Comparison of ENCODE assay signal across 16 cellular contexts in the genomic region with DNA sequence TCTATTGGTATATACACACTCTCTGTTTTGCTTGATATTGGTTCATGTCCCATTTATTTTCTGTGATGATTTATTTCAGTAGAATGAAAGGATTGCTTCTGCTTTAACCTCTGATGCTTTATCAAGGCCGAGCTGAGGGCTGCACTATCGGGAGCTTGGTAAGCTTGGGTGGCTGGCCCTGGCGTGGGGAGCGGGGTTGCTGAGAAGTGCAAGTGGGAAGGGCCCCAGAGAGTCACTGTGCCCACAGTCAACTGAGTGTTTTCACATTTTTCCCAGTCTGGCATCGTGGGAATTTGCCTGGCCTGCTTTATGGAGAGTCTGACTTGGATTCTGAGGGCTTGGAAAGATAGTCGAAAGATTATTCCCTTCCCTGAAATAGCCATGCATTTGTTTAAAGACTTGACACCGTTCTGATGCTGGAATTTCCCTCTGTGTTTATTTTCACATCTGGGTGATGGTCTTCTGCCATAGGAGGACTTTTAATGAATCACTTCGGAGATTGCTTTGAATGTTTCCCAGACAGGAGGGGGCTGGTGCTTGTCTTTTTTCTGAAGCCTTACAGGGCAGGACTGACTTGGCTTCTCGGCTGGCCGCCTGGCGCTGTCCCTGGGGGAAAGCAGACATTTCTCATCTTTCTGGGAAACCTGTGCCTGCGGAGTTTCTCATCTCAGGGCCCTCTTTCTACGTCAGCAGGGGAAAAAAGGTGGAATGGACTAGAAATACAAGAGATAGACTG.
DNase-seq lines count a peak whose midpoint lies in the region; ATAC-seq and TF ChIP-seq lines count a peak whose summit lies in the region.
"Had no signal": no experiment of that assay in that cellular context is flagged by ENCODE, and none has a peak within 500 bp of the region (broad histone marks: within the 10 kb centered on the region; RNA-seq: fewer than 3 reads in every experiment).

No MANE protein-coding gene starts in this region.

- no peaks in the 10 kb centered on the region for H3K9me3 Mint-ChIP-seq in effector memory CD8-positive, alpha-beta T cell

- H3K4me1 ChIP-seq in ascending aorta (peaks cover 6 to 15% of the 10 kb centered on the region in 2 donors), sigmoid colon (peaks cover 0 to 70% (median 58%) of the 10 kb centered on the region in 4 donors)

- TF ChIP-seq POLR2A in sigmoid colon (IDR thresholded peaks at IDR 0.05) = no peak

- H3K27me3 Mint-ChIP-seq in effector memory CD8-positive, alpha-beta T cell = peaks cover 0 to 14% of the 10 kb centered on the region in 2 donors

- peak in 3 of 4 donors; percentile 38 to 79 (median 66) for TF ChIP-seq EP300 in sigmoid colon (IDR thresholded peaks at IDR 0.05)

- no peaks in the 10 kb centered on the region for H3K4me1 Mint-ChIP-seq in effector memory CD8-positive, alpha-beta T cell (ENCODE audit: low read depth in 2 of 2)

- H3K4me3 ChIP-seq in ascending aorta = no peak overlapping the region
- no peak overlapping the region for H3K4me3 ChIP-seq in fibroblast of villous mesenchyme (ENCODE audit: low read depth, low read length)
- H3K4me3 ChIP-seq in sigmoid colon = no peak overlapping the region
- H3K4me3 ChIP-seq: lower lobe of right lung, tibial nerve had no signal

- DNase-seq in AG20443 (ENCODE audit: low spot score) = peak; percentile 51
- peak in 1 of 2 donors; percentile 77 for DNase-seq in ascending aorta (ENCODE audit: low spot score in 2 of 2)
- DNase-seq in fibroblast of villous mesenchyme (ENCODE audit: low read depth) = peak; percentile 79
- no peak for DNase-seq in sigmoid colon
- DNase-seq in NCI-H2196 (lab: John Stamatoyannopoulos, UW; ENCODE audit: unreplicated experiment) = no peak
- DNase-seq in amniotic stem cell (lab: John Stamatoyannopoulos, UW) = no peak
- DNase-seq in effector memory CD8-positive, alpha-beta T cell = no peak
- no peak for DNase-seq in activated naive CD4-positive, alpha-beta T cell treated with anti-CD3 and anti-CD28 coated beads, Interleukin-2, amount 50 U/mL, for 16 hours
- DNase-seq: cerebellar nuclear complex; DMS153; lower lobe of right lung; NCI-H2081; NK-92 treated with Interleukin-12 subunit alpha and Interleukin-12 subunit beta, amount 100 ng/mL, for 24 hours; SIG-M5 had no signal

- H3K27me3 ChIP-seq in ascending aorta (no peaks in the 10 kb centered on the region), sigmoid colon (no peaks in the 10 kb centered on the region)
- H3K27me3 ChIP-seq: tibial nerve had no signal

- intact Hi-C loops in ascending aorta (cut with DNase I) = loop anchor here (10.0 kb wide), 2 partner anchors 163 to 447 kb away; no protein-coding TSS in a partner anchor
- intact Hi-C loops in sigmoid colon (cut with DNase I) = loop anchor here (5.0 kb wide), 1 partner anchor 60 kb away; no protein-coding TSS in a partner anchor

- WGBS in sigmoid colon, 2 donors = 56 to 66% methylated on average over 13 of the region's 13 CpGs

- ATAC-seq in effector memory CD8-positive, alpha-beta T cell (replicated peaks) = no peak
- ATAC-seq: lower lobe of right lung had no signal

- H3K4me3 Mint-ChIP-seq in effector memory CD8-positive, alpha-beta T cell = no peak overlapping the region

- H3K9me3 ChIP-seq in ascending aorta (no peaks in the 10 kb centered on the region), sigmoid colon (no peaks in the 10 kb centered on the region)
- H3K9me3 ChIP-seq: lower lobe of right lung, tibial nerve had no signal

- H3K27ac ChIP-seq in ascending aorta = peak overlapping the region; percentile 50 to 77
- peak overlapping the region; percentile 64 to 92 (median 87) for H3K27ac ChIP-seq in sigmoid colon
- H3K27ac ChIP-seq: epithelial cell of prostate, lower lobe of right lung had no signal

- no peak for TF ChIP-seq CTCF in ascending aorta (IDR thresholded peaks at IDR 0.05)
- no peak for TF ChIP-seq CTCF in fibroblast of villous mesenchyme (IDR thresholded peaks at IDR 0.05; ENCODE audit: insufficient read depth, low read depth, low read length)
- TF ChIP-seq CTCF in sigmoid colon (IDR thresholded peaks at IDR 0.05) = no peak

- H3K36me3 ChIP-seq in ascending aorta (no peaks in the 10 kb centered on the region), sigmoid colon (no peaks in the 10 kb centered on the region)
- H3K36me3 ChIP-seq: lower lobe of right lung, tibial nerve had no signal

- H3K27ac Mint-ChIP-seq in effector memory CD8-positive, alpha-beta T cell = no peak overlapping the region

- H3K36me3 Mint-ChIP-seq in effector memory CD8-positive, alpha-beta T cell (ENCODE audit: insufficient read depth) = no peaks in the 10 kb centered on the region

Comparison
In these comparisons a context has a peak if more than half of its experiments do, and no peak if none do; other contexts are left out.
1. DNase-seq: peak in AG20443 (single experiment) and fibroblast of villous mesenchyme (single experiment); none in sigmoid colon (single experiment), NCI-H2196 (single experiment), amniotic stem cell (single experiment), effector memory CD8-positive, alpha-beta T cell (0 of 3) and activated naive CD4-positive, alpha-beta T cell treated with anti-CD3 and anti-CD28 coated beads, Interleukin-2, amount 50 U/mL, for 16 hours (single experiment).